1 cellular context compared by ENCODE assay signal in the genomic region with DNA sequence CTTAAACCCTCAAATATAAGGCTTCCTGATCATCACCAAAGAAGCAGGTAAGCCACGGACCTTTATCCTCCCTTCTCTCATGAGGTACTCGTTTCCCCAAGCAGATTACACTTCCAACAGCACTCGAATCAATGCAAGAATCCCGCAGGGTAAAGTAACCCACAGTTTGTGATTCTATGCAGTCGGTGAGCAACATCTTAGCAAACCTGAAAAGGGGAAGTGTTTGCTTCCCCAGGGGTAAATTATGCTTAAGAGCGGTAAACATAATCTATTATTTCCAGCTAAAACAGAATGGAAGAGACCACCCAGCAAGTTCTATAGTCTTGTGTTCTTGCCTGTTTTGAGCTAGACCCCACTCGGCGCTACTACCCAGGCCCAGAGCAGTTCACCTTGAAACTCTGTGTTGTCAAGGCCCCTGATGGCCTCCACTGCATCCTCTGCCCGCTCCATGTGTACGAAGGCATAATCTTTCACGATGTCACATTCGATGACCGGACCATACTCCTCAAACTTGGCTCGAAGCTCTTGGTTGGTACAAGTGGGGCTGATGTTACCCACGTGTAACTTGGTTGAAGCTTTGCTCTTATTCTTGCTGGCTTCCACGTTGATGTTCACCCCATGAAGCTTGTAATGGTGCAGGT.
TF ChIP-seq lines count a peak whose summit lies in the region.

No MANE protein-coding gene starts in this region.

TF ChIP-seq in K562, 482 proteins besides CTCF, POLR2A, EP300 and RAD21:
- no peak for TF ChIP-seq ZBTB17 (CRISPR knock-in tag; IDR thresholded peaks at IDR 0.05)
- TF ChIP-seq, protein P1, sequence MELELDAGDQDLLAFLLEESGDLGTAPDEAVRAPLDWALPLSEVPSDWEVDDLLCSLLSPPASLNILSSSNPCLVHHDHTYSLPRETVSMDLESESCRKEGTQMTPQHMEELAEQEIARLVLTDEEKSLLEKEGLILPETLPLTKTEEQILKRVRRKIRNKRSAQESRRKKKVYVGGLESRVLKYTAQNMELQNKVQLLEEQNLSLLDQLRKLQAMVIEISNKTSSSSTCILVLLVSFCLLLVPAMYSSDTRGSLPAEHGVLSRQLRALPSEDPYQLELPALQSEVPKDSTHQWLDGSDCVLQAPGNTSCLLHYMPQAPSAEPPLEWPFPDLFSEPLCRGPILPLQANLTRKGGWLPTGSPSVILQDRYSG (tag; conservative IDR thresholded peaks at IDR 0.05; ENCODE audit: low read depth): no peak
- no peak for TF ChIP-seq YBX1 (IDR thresholded peaks at IDR 0.05)
- TF ChIP-seq NEUROD1 (IDR thresholded peaks at IDR 0.05; ENCODE audit: borderline replicate concordance, low read depth, low read length, partially characterized antibody): no peak
- TF ChIP-seq, protein P2, sequence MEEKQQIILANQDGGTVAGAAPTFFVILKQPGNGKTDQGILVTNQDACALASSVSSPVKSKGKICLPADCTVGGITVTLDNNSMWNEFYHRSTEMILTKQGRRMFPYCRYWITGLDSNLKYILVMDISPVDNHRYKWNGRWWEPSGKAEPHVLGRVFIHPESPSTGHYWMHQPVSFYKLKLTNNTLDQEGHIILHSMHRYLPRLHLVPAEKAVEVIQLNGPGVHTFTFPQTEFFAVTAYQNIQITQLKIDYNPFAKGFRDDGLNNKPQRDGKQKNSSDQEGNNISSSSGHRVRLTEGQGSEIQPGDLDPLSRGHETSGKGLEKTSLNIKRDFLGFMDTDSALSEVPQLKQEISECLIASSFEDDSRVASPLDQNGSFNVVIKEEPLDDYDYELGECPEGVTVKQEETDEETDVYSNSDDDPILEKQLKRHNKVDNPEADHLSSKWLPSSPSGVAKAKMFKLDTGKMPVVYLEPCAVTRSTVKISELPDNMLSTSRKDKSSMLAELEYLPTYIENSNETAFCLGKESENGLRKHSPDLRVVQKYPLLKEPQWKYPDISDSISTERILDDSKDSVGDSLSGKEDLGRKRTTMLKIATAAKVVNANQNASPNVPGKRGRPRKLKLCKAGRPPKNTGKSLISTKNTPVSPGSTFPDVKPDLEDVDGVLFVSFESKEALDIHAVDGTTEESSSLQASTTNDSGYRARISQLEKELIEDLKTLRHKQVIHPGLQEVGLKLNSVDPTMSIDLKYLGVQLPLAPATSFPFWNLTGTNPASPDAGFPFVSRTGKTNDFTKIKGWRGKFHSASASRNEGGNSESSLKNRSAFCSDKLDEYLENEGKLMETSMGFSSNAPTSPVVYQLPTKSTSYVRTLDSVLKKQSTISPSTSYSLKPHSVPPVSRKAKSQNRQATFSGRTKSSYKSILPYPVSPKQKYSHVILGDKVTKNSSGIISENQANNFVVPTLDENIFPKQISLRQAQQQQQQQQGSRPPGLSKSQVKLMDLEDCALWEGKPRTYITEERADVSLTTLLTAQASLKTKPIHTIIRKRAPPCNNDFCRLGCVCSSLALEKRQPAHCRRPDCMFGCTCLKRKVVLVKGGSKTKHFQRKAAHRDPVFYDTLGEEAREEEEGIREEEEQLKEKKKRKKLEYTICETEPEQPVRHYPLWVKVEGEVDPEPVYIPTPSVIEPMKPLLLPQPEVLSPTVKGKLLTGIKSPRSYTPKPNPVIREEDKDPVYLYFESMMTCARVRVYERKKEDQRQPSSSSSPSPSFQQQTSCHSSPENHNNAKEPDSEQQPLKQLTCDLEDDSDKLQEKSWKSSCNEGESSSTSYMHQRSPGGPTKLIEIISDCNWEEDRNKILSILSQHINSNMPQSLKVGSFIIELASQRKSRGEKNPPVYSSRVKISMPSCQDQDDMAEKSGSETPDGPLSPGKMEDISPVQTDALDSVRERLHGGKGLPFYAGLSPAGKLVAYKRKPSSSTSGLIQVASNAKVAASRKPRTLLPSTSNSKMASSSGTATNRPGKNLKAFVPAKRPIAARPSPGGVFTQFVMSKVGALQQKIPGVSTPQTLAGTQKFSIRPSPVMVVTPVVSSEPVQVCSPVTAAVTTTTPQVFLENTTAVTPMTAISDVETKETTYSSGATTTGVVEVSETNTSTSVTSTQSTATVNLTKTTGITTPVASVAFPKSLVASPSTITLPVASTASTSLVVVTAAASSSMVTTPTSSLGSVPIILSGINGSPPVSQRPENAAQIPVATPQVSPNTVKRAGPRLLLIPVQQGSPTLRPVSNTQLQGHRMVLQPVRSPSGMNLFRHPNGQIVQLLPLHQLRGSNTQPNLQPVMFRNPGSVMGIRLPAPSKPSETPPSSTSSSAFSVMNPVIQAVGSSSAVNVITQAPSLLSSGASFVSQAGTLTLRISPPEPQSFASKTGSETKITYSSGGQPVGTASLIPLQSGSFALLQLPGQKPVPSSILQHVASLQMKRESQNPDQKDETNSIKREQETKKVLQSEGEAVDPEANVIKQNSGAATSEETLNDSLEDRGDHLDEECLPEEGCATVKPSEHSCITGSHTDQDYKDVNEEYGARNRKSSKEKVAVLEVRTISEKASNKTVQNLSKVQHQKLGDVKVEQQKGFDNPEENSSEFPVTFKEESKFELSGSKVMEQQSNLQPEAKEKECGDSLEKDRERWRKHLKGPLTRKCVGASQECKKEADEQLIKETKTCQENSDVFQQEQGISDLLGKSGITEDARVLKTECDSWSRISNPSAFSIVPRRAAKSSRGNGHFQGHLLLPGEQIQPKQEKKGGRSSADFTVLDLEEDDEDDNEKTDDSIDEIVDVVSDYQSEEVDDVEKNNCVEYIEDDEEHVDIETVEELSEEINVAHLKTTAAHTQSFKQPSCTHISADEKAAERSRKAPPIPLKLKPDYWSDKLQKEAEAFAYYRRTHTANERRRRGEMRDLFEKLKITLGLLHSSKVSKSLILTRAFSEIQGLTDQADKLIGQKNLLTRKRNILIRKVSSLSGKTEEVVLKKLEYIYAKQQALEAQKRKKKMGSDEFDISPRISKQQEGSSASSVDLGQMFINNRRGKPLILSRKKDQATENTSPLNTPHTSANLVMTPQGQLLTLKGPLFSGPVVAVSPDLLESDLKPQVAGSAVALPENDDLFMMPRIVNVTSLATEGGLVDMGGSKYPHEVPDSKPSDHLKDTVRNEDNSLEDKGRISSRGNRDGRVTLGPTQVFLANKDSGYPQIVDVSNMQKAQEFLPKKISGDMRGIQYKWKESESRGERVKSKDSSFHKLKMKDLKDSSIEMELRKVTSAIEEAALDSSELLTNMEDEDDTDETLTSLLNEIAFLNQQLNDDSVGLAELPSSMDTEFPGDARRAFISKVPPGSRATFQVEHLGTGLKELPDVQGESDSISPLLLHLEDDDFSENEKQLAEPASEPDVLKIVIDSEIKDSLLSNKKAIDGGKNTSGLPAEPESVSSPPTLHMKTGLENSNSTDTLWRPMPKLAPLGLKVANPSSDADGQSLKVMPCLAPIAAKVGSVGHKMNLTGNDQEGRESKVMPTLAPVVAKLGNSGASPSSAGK (IDR thresholded peaks at IDR 0.05): no peak; the same call in 1 of the 2 replicates
- TF ChIP-seq, protein P3, sequence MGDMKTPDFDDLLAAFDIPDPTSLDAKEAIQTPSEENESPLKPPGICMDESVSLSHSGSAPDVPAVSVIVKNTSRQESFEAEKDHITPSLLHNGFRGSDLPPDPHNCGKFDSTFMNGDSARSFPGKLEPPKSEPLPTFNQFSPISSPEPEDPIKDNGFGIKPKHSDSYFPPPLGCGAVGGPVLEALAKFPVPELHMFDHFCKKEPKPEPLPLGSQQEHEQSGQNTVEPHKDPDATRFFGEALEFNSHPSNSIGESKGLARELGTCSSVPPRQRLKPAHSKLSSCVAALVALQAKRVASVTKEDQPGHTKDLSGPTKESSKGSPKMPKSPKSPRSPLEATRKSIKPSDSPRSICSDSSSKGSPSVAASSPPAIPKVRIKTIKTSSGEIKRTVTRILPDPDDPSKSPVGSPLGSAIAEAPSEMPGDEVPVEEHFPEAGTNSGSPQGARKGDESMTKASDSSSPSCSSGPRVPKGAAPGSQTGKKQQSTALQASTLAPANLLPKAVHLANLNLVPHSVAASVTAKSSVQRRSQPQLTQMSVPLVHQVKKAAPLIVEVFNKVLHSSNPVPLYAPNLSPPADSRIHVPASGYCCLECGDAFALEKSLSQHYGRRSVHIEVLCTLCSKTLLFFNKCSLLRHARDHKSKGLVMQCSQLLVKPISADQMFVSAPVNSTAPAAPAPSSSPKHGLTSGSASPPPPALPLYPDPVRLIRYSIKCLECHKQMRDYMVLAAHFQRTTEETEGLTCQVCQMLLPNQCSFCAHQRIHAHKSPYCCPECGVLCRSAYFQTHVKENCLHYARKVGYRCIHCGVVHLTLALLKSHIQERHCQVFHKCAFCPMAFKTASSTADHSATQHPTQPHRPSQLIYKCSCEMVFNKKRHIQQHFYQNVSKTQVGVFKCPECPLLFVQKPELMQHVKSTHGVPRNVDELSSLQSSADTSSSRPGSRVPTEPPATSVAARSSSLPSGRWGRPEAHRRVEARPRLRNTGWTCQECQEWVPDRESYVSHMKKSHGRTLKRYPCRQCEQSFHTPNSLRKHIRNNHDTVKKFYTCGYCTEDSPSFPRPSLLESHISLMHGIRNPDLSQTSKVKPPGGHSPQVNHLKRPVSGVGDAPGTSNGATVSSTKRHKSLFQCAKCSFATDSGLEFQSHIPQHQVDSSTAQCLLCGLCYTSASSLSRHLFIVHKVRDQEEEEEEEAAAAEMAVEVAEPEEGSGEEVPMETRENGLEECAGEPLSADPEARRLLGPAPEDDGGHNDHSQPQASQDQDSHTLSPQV (IDR thresholded peaks at IDR 0.05): no peak
- TF ChIP-seq SMARCE1 (IDR thresholded peaks at IDR 0.05): no peak
- no peak for TF ChIP-seq SMARCA5 (IDR thresholded peaks at IDR 0.05)
- TF ChIP-seq SPI1 (IDR thresholded peaks at IDR 0.05; ENCODE audit: borderline replicate concordance, low read depth, low read length): peak; percentile 97
- no peak for TF ChIP-seq NBN (IDR thresholded peaks at IDR 0.05; ENCODE audit: low read depth)
- TF ChIP-seq SMAD4 (CRISPR knock-in tag; conservative IDR thresholded peaks at IDR 0.05): no peak
- no peak for TF ChIP-seq EZH2 (IDR thresholded peaks at IDR 0.05; ENCODE audit: borderline replicate concordance, low read depth, low read length)
- no peak for TF ChIP-seq RBFOX2 (IDR thresholded peaks at IDR 0.05; ENCODE audit: low read depth, low read length)
- TF ChIP-seq, protein P4, sequence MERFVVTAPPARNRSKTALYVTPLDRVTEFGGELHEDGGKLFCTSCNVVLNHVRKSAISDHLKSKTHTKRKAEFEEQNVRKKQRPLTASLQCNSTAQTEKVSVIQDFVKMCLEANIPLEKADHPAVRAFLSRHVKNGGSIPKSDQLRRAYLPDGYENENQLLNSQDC (CRISPR knock-in tag; IDR thresholded peaks at IDR 0.05): no peak
- TF ChIP-seq ZNF764 (CRISPR knock-in tag; IDR thresholded peaks at IDR 0.05; ENCODE audit: low read depth): no peak
- TF ChIP-seq, protein P5, sequence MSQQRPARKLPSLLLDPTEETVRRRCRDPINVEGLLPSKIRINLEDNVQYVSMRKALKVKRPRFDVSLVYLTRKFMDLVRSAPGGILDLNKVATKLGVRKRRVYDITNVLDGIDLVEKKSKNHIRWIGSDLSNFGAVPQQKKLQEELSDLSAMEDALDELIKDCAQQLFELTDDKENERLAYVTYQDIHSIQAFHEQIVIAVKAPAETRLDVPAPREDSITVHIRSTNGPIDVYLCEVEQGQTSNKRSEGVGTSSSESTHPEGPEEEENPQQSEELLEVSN (IDR thresholded peaks at IDR 0.05; ENCODE audit: borderline replicate concordance in 1 of 2, extremely low read depth in 1 of 2, insufficient read depth in 1 of 2, insufficient read length in 1 of 2, low read depth in 1 of 2, low read length in 1 of 2, poor library complexity in 1 of 2, severe bottlenecking in 1 of 2): peak in 1 of 2 experiments; percentile 19
- no peak for TF ChIP-seq HNRNPLL (IDR thresholded peaks at IDR 0.05; ENCODE audit: low read depth, low read length, poor library complexity, severe bottlenecking)
- TF ChIP-seq U2AF1 (optimal IDR thresholded peaks at IDR 0.05; ENCODE audit: low read depth, low read length): no peak
- no peak for TF ChIP-seq TARDBP (IDR thresholded peaks at IDR 0.05)
- no peak for TF ChIP-seq SAFB2 (IDR thresholded peaks at IDR 0.05; ENCODE audit: borderline replicate concordance, low read depth, low read length, severe bottlenecking)
- no peak for TF ChIP-seq ZNF707 (CRISPR knock-in tag; conservative IDR thresholded peaks at IDR 0.05)
- TF ChIP-seq TFAM (CRISPR knock-in tag; conservative IDR thresholded peaks at IDR 0.05): no peak
- no peak for TF ChIP-seq SLC30A9 (CRISPR knock-in tag; IDR thresholded peaks at IDR 0.05)
- no peak for TF ChIP-seq FOXA1 (IDR thresholded peaks at IDR 0.05; ENCODE audit: borderline replicate concordance)
- no peak for TF ChIP-seq MCM7 (IDR thresholded peaks at IDR 0.05)
- no peak for TF ChIP-seq ZNF134 (CRISPR knock-in tag; conservative IDR thresholded peaks at IDR 0.05)
- TF ChIP-seq, protein P6, sequence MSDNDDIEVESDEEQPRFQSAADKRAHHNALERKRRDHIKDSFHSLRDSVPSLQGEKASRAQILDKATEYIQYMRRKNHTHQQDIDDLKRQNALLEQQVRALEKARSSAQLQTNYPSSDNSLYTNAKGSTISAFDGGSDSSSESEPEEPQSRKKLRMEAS (CRISPR knock-in tag; IDR thresholded peaks at IDR 0.05): 0 out of 2 replicates have a peak, but pooled peaks have one; percentile 32
- TF ChIP-seq, protein P7, sequence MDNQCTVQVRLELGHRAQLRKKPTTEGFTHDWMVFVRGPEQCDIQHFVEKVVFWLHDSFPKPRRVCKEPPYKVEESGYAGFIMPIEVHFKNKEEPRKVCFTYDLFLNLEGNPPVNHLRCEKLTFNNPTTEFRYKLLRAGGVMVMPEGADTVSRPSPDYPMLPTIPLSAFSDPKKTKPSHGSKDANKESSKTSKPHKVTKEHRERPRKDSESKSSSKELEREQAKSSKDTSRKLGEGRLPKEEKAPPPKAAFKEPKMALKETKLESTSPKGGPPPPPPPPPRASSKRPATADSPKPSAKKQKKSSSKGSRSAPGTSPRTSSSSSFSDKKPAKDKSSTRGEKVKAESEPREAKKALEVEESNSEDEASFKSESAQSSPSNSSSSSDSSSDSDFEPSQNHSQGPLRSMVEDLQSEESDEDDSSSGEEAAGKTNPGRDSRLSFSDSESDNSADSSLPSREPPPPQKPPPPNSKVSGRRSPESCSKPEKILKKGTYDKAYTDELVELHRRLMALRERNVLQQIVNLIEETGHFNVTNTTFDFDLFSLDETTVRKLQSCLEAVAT (IDR thresholded peaks at IDR 0.05): peak in 1 of 2 experiments; percentile 27; a peak in 1 of 4 replicates
- TF ChIP-seq ZEB2 (IDR thresholded peaks at IDR 0.05): no peak
- TF ChIP-seq, protein P8, sequence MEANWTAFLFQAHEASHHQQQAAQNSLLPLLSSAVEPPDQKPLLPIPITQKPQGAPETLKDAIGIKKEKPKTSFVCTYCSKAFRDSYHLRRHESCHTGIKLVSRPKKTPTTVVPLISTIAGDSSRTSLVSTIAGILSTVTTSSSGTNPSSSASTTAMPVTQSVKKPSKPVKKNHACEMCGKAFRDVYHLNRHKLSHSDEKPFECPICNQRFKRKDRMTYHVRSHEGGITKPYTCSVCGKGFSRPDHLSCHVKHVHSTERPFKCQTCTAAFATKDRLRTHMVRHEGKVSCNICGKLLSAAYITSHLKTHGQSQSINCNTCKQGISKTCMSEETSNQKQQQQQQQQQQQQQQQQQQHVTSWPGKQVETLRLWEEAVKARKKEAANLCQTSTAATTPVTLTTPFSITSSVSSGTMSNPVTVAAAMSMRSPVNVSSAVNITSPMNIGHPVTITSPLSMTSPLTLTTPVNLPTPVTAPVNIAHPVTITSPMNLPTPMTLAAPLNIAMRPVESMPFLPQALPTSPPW (CRISPR knock-in tag; IDR thresholded peaks at IDR 0.05): no peak
- TF ChIP-seq ZBTB1 (CRISPR knock-in tag; IDR thresholded peaks at IDR 0.05; ENCODE audit: borderline replicate concordance, low read depth): no peak
- TF ChIP-seq PTRF (tag; IDR thresholded peaks at IDR 0.05): no peak
- TF ChIP-seq PRPF4 (IDR thresholded peaks at IDR 0.05; ENCODE audit: insufficient read depth, low read depth, low read length, poor library complexity, severe bottlenecking): no peak
TF ChIP-seq in K562: peak in this region for 4.
